ENCODE assay signal across 18 cellular contexts in the genomic region with DNA sequence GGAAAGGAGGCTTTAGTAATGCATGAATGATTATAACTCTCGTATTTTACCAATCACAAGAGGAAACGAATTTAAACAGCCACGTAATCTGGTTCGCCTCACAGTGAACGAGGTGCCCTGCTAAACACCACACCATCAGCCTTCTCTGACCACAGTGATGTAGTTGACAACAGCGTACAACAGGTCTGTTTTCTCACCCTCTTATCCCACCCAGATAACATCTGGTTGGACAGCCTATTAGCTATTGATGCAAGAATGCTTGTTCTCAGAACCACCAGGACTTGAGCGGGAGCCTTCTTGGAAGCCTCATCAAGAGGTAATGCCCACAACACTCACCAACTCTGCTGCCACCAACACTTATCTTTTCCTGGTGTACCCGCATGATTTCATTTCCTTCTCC. TPM values are rescaled to one million over a fixed set of nuclear protein-coding genes. Genes with fewer than 3 reads are reported as not detected.
"Had no signal": no experiment of that assay in that cellular context is flagged by ENCODE, and none has a peak within 500 bp of the region (broad histone marks: within the 10 kb centered on the region; RNA-seq: fewer than 3 reads in every experiment).

No MANE protein-coding gene starts in this region.

- H3K9me3 Mint-ChIP-seq: activated CD4-positive, alpha-beta memory T cell treated with anti-CD3 and anti-CD28 coated beads for 36 hours; activated naive CD4-positive, alpha-beta T cell treated with anti-CD3 and anti-CD28 coated beads for 36 hours; activated naive CD8-positive, alpha-beta T cell treated with anti-CD3 and anti-CD28 coated beads, Interleukin-2, amount 10 ng/mL, durations not matched to agents 7 days and 5 days; activated T-cell treated with anti-CD3 and anti-CD28 coated beads, Interleukin-2, amount 50 U/mL, for 72 hours; neural crest cell; stimulated activated effector memory CD8-positive, alpha-beta T cell treated with anti-CD3 and anti-CD28 coated beads, Interleukin-12 subunit alpha, Interleukin-12 subunit beta, amount 100 ng/mL, for 72 hours had no signal

- DNase-seq: activated CD4-positive, alpha-beta memory T cell treated with anti-CD3 and anti-CD28 coated beads for 36 hours; activated CD4-positive, alpha-beta T cell treated with anti-CD3 and anti-CD28 coated beads for 48 hours; activated effector memory CD4-positive, alpha-beta T cell treated with Interleukin-2 at 50 U/mL for 16 hours; activated naive CD4-positive, alpha-beta T cell treated with anti-CD3 and anti-CD28 coated beads for 36 hours; activated naive CD8-positive, alpha-beta T cell treated with anti-CD3 and anti-CD28 coated beads, Interleukin-2, amount 10 ng/mL, durations not matched to agents 7 days and 5 days; activated T-cell treated with anti-CD3 and anti-CD28 coated beads, Interleukin-2, amount 50 U/mL, for 72 hours; amniotic stem cell; mesenchymal stem cell; mucosa of descending colon; occipital lobe; small intestine; stimulated activated CD4-positive, alpha-beta T cell treated with anti-CD3 and anti-CD28 coated beads, Interleukin-2, amount 100 ng/mL, for 24 hours; upper lobe of right lung had no signal

- H3K27ac ChIP-seq: thoracic aorta, upper lobe of right lung had no signal

- H3K27ac Mint-ChIP-seq: activated CD4-positive, alpha-beta memory T cell treated with anti-CD3 and anti-CD28 coated beads for 36 hours; activated naive CD4-positive, alpha-beta T cell treated with anti-CD3 and anti-CD28 coated beads for 36 hours; activated naive CD8-positive, alpha-beta T cell treated with anti-CD3 and anti-CD28 coated beads, Interleukin-2, amount 10 ng/mL, durations not matched to agents 7 days and 5 days; activated T-cell treated with anti-CD3 and anti-CD28 coated beads, Interleukin-2, amount 50 U/mL, for 72 hours; stimulated activated effector memory CD8-positive, alpha-beta T cell treated with anti-CD3 and anti-CD28 coated beads, Interleukin-12 subunit alpha, Interleukin-12 subunit beta, amount 100 ng/mL, for 72 hours had no signal

- H3K36me3 Mint-ChIP-seq: activated CD4-positive, alpha-beta memory T cell treated with anti-CD3 and anti-CD28 coated beads for 36 hours; activated naive CD8-positive, alpha-beta T cell treated with anti-CD3 and anti-CD28 coated beads, Interleukin-2, amount 10 ng/mL, durations not matched to agents 7 days and 5 days; stimulated activated effector memory CD8-positive, alpha-beta T cell treated with anti-CD3 and anti-CD28 coated beads, Interleukin-12 subunit alpha, Interleukin-12 subunit beta, amount 100 ng/mL, for 72 hours had no signal

- H3K4me3 Mint-ChIP-seq: activated CD4-positive, alpha-beta memory T cell treated with anti-CD3 and anti-CD28 coated beads for 36 hours; activated naive CD4-positive, alpha-beta T cell treated with anti-CD3 and anti-CD28 coated beads for 36 hours; activated naive CD8-positive, alpha-beta T cell treated with anti-CD3 and anti-CD28 coated beads, Interleukin-2, amount 10 ng/mL, durations not matched to agents 7 days and 5 days; activated T-cell treated with anti-CD3 and anti-CD28 coated beads, Interleukin-2, amount 50 U/mL, for 72 hours; neural crest cell; stimulated activated effector memory CD8-positive, alpha-beta T cell treated with anti-CD3 and anti-CD28 coated beads, Interleukin-12 subunit alpha, Interleukin-12 subunit beta, amount 100 ng/mL, for 72 hours had no signal

- H3K4me1 Mint-ChIP-seq: activated naive CD8-positive, alpha-beta T cell treated with anti-CD3 and anti-CD28 coated beads, Interleukin-2, amount 10 ng/mL, durations not matched to agents 7 days and 5 days; stimulated activated effector memory CD8-positive, alpha-beta T cell treated with anti-CD3 and anti-CD28 coated beads, Interleukin-12 subunit alpha, Interleukin-12 subunit beta, amount 100 ng/mL, for 72 hours had no signal

- ATAC-seq: activated T-cell treated with anti-CD3 and anti-CD28 coated beads, Interleukin-2, amount 50 U/mL, for 72 hours; mucosa of descending colon; sciatic nerve; stimulated activated effector memory CD8-positive, alpha-beta T cell treated with anti-CD3 and anti-CD28 coated beads, Interleukin-12 subunit alpha, Interleukin-12 subunit beta, amount 100 ng/mL, for 72 hours; upper lobe of right lung had no signal

RNA-seq across cellular contexts. Expression of a gene that starts 23.3 kb away (rescaled TPM):
- total RNA-seq: T-helper 2 cell treated with Interferon-gamma antibody and Interleukin-4, amounts not matched to agents 100 ng/mL and 5 ng/mL, for 36 hours had no signal
